Comparison of ENCODE assay signal across 17 cellular contexts in the genomic region with DNA sequence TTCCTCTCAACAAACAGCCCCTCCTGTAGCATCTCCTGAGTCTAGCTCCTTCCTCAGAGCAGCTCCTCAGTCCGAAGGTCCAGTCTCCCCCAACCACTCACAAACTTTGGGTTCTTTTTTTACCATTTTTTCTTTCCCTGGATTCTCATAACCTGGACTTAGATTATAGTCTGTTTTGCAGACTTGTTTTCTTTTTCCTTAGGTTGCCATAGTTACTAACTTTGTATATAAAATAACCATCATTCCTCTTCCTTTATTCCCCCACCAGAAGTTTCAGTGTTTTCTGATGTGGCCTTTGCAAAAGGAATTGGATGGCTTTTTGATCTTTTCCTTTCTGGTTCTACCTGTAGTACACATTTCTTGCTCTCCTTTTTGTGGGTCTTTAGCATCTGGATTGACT. TPM values are rescaled to one million over a fixed set of nuclear protein-coding genes. Genes with fewer than 3 reads are reported as not detected.
DNase-seq lines count a peak whose midpoint lies in the region; ATAC-seq and TF ChIP-seq lines count a peak whose summit lies in the region.
"Had no signal": no experiment of that assay in that cellular context is flagged by ENCODE, and none has a peak within 500 bp of the region (broad histone marks: within the 10 kb centered on the region; RNA-seq: fewer than 3 reads in every experiment).

No MANE protein-coding gene starts in this region.

- H3K4me1 Mint-ChIP-seq in CD8-positive, alpha-beta memory T cell, result peaks cover 77 to 93% (median 90%) of the 10 kb centered on the region in 3 donors

- POLR2A ChIA-PET in CD8-positive, alpha-beta memory T cell (lab: Charles Lee), result no interaction called here
- POLR2A ChIA-PET in PC-9 (lab: Charles Lee; ENCODE audit: unreplicated experiment), result no interaction called here

- H3K36me3 ChIP-seq in CD8-positive, alpha-beta memory T cell (ENCODE audit: insufficient read depth, low read length), result peaks cover 13% of the 10 kb centered on the region
- H3K36me3 ChIP-seq in PC-9 (ENCODE audit: low read depth) (peaks cover 35% of the 10 kb centered on the region), hepatocyte (replicated peaks; ENCODE audit: insufficient read depth, low read depth) (no peaks in the 10 kb centered on the region), rectal smooth muscle tissue (ENCODE audit: control insufficient read depth, insufficient read depth, low read length) (peaks cover 13% of the 10 kb centered on the region)

- H3K9me2 ChIP-seq in PC-9 (ENCODE audit: insufficient read depth), result no peaks in the 10 kb centered on the region; the same call in 1 of the 2 replicates
- no peaks in the 10 kb centered on the region for H3K9me2 ChIP-seq in hepatocyte (replicated peaks; ENCODE audit: insufficient read depth)

- H3K9me3 Mint-ChIP-seq in CD8-positive, alpha-beta memory T cell, result no peaks in the 10 kb centered on the region
- H3K9me3 Mint-ChIP-seq: activated naive CD8-positive, alpha-beta T cell treated with anti-CD3 and anti-CD28 coated beads, Interleukin-2, amount 50 U/mL, for 24 hours; IgD-negative memory B cell had no signal

- H2AFZ ChIP-seq in PC-9, result no peak overlapping the region
- H2AFZ ChIP-seq in hepatocyte, result no peak overlapping the region

- H3K27me3 Mint-ChIP-seq in CD8-positive, alpha-beta memory T cell, result peaks cover 0 to 1% of the 10 kb centered on the region in 2 donors
- H3K27me3 Mint-ChIP-seq: activated naive CD8-positive, alpha-beta T cell treated with anti-CD3 and anti-CD28 coated beads, Interleukin-2, amount 50 U/mL, for 24 hours; IgD-negative memory B cell had no signal

- peaks cover 62% of the 10 kb centered on the region for H3K4me1 ChIP-seq in CD8-positive, alpha-beta memory T cell (ENCODE audit: insufficient read depth, low read length)
- H3K4me1 ChIP-seq in PC-9 (replicated peaks; ENCODE audit: insufficient read depth), result peaks cover 37% of the 10 kb centered on the region
- peaks cover 4% of the 10 kb centered on the region for H3K4me1 ChIP-seq in hepatocyte (ENCODE audit: insufficient read depth)
- H3K4me1 ChIP-seq in rectal smooth muscle tissue (ENCODE audit: control insufficient read depth, insufficient read depth, low read length), result peaks cover 36% of the 10 kb centered on the region

- CTCF ChIA-PET in CD8-positive, alpha-beta memory T cell (lab: Charles Lee), result interaction anchor here (2.2 kb wide), 1 partner anchor 11 kb away, joined by 5 read pairs; no protein-coding TSS in a partner anchor
- CTCF ChIA-PET in PC-9 (lab: Charles Lee), result no interaction called here

- H3K4me2 ChIP-seq in PC-9 (peak overlapping the region; percentile 39), hepatocyte (no peak overlapping the region)

- H4K20me1 ChIP-seq in PC-9 (ENCODE audit: insufficient read depth) (peaks cover 64% of the 10 kb centered on the region), hepatocyte (ENCODE audit: insufficient read depth, poor library complexity, severe bottlenecking) (peaks cover 96% of the 10 kb centered on the region)

- H3K79me2 ChIP-seq in PC-9 (ENCODE audit: low read depth) (peaks cover 100% of the 10 kb centered on the region), hepatocyte (peaks cover 100% of the 10 kb centered on the region)

- no peak overlapping the region for H3K27ac ChIP-seq in CD8-positive, alpha-beta memory T cell (ENCODE audit: low read depth, low read length)
- H3K27ac ChIP-seq in PC-9 (peak overlapping the region; percentile 34; the same call in 1 of the 2 replicates), hepatocyte (peak overlapping the region; percentile 20), rectal smooth muscle tissue (ENCODE audit: low read depth, low read length) (peak overlapping the region; percentile 45)
- H3K27ac ChIP-seq: RWPE1 had no signal

- no TSS peak for BruUV-seq in PC-9 (replicated peaks; lab: Mats Ljungman, UMichigan)

- no peak for ATAC-seq in GM19455 (IDR thresholded peaks at IDR 0.05; ENCODE audit: unreplicated experiment)
- ATAC-seq in GM21786 (IDR thresholded peaks at IDR 0.05; ENCODE audit: unreplicated experiment), result no peak
- ATAC-seq: activated naive CD8-positive, alpha-beta T cell treated with anti-CD3 and anti-CD28 coated beads, Interleukin-2, amount 50 U/mL, for 24 hours had no signal

- 100% methylated on average over 1 of the region's 1 CpG for WGBS in hepatocyte (ENCODE audit: low lambda C conversion rate, missing lambda C conversion rate)

- H3K4me3 ChIP-seq in CD8-positive, alpha-beta memory T cell (ENCODE audit: low read length), result no peak overlapping the region
- no peak overlapping the region for H3K4me3 ChIP-seq in PC-9
- H3K4me3 ChIP-seq in hepatocyte, result no peak overlapping the region
- H3K4me3 ChIP-seq in rectal smooth muscle tissue (ENCODE audit: low read length), result no peak overlapping the region
- H3K4me3 ChIP-seq: HAP-1 had no signal

- DNase-seq in CD8-positive, alpha-beta memory T cell, result no peak
- DNase-seq in PC-9 (no peak), hepatocyte (ENCODE audit: low spot score) (no peak), NCI-H524 (lab: John Stamatoyannopoulos, UW) (no peak)
- DNase-seq: activated CD4-positive, alpha-beta T cell treated with anti-CD3 and anti-CD28 coated beads, Interleukin-2, amount 50 U/mL, for 4 hours; activated naive CD8-positive, alpha-beta T cell treated with anti-CD3 and anti-CD28 coated beads, Interleukin-2, amount 50 U/mL, for 24 hours; AML-193; NCI-H187; NCI-H446; stimulated activated CD4-positive, alpha-beta T cell treated with anti-CD3 and anti-CD28 coated beads, Interleukin-2, amount 100 ng/mL, for 24 hours; substantia nigra had no signal

- peak overlapping the region in 2 of 7 donors; percentile 24 to 58 for H3K4me3 Mint-ChIP-seq in CD8-positive, alpha-beta memory T cell
- H3K4me3 Mint-ChIP-seq: activated naive CD8-positive, alpha-beta T cell treated with anti-CD3 and anti-CD28 coated beads, Interleukin-2, amount 50 U/mL, for 24 hours had no signal

- peaks cover 0 to 72% (median 25%) of the 10 kb centered on the region in 3 donors for H3K36me3 Mint-ChIP-seq in CD8-positive, alpha-beta memory T cell

- TF ChIP-seq CTCF in PC-9 (conservative IDR thresholded peaks at IDR 0.05) (no peak), hepatocyte (IDR thresholded peaks at IDR 0.05; ENCODE audit: poor library complexity) (no peak)

- peaks cover 17% of the 10 kb centered on the region; the same call in 1 of the 2 replicates for H3F3A ChIP-seq in PC-9 (ENCODE audit: insufficient read depth, low read depth)

- H3K9me3 ChIP-seq in CD8-positive, alpha-beta memory T cell (ENCODE audit: low read length), result no peaks in the 10 kb centered on the region
- H3K9me3 ChIP-seq in PC-9 (ENCODE audit: insufficient read depth, low read depth) (no peaks in the 10 kb centered on the region), hepatocyte (ENCODE audit: low read depth) (no peaks in the 10 kb centered on the region)
- H3K9me3 ChIP-seq: HAP-1 had no signal

- no peaks in the 10 kb centered on the region for H3K27me3 ChIP-seq in CD8-positive, alpha-beta memory T cell (ENCODE audit: insufficient read depth, low read length, poor library complexity, severe bottlenecking)
- H3K27me3 ChIP-seq in PC-9 (ENCODE audit: insufficient read depth, low read depth), result no peaks in the 10 kb centered on the region
- no peaks in the 10 kb centered on the region for H3K27me3 ChIP-seq in hepatocyte
- H3K27me3 ChIP-seq in rectal smooth muscle tissue (ENCODE audit: control insufficient read depth, insufficient read depth, low read length), result no peaks in the 10 kb centered on the region

- no peak overlapping the region for H3K9ac ChIP-seq in rectal smooth muscle tissue (ENCODE audit: low read length)

- peak overlapping the region in 6 of 8 donors; percentile 0 to 84 (median 30) for H3K27ac Mint-ChIP-seq in CD8-positive, alpha-beta memory T cell
- H3K27ac Mint-ChIP-seq: activated naive CD8-positive, alpha-beta T cell treated with anti-CD3 and anti-CD28 coated beads, Interleukin-2, amount 50 U/mL, for 24 hours had no signal

- intact Hi-C loops in PC-9 (cut with micrococcal nuclease; ENCODE audit: unreplicated experiment), result no loop called here

RNA-seq across cellular contexts. Expression of a gene that starts 12.9 kb away (rescaled TPM):
- total RNA-seq in CD8-positive, alpha-beta memory T cell, result 10 to 100 TPM; 21.1 to 21.4 TPM
- 5.5 TPM for polyA plus RNA-seq in CD8-positive, alpha-beta memory T cell
- total RNA-seq in PC-9 (2021) (36.7 and 38.4 TPM in 2 replicates), hepatocyte (19.3 and 22.9 TPM in 2 replicates)
- 12.6 and 14.2 TPM in 2 replicates for polyA plus RNA-seq in hepatocyte
